Comparison of ENCODE assay signal across 24 cellular contexts in the genomic region with DNA sequence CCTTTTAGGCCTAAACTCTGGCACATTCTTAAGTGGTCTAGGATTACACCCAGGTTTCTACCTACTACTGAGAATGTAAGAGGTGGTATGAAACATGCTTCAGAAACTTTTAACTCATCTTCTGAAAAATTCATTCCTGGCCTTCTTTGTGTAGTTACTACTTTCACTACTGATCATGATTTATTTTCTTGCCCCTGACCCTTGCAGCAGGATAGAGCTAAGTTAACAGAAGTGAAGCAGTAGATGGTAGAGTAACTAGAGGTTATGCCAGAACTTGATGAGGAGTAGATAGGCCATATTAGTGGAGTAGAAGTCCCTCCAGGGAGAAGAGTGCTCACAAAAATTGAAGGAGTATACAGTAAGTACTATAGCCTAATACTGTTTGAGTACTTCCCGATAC.
"Had no signal": no experiment of that assay in that cellular context is flagged by ENCODE, and none has a peak within 500 bp of the region (broad histone marks: within the 10 kb centered on the region; RNA-seq: fewer than 3 reads in every experiment).

No MANE protein-coding gene starts in this region.

- H3K4me3 ChIP-seq: left lung, lower lobe of right lung, pancreas, prostate gland, skin epidermis, tibial nerve, vagina had no signal

- H3K27ac ChIP-seq: left lung, lower lobe of right lung, pancreas, prostate gland, skin epidermis, tibial nerve, vagina had no signal

- FAIRE-seq: kidney, pancreas had no signal

- DNase-seq: immature natural killer cell; kidney; left colon; left lung; lower lobe of right lung; mammary epithelial cell; mesenchymal stem cell; naive thymus-derived CD8-positive, alpha-beta T cell; pancreas; retina; stimulated activated CD4-positive, alpha-beta T cell treated with anti-CD3 and anti-CD28 coated beads, Interleukin-12 subunit alpha, Interleukin-12 subunit beta, amount 100 ng/mL, for 4 hours; stimulated activated CD4-positive, alpha-beta T cell treated with anti-CD3 and anti-CD28 coated beads, Interleukin-15, amount 100 ng/mL, for 24 hours; stimulated activated CD4-positive, alpha-beta T cell treated with anti-CD3 and anti-CD28 coated beads, Interleukin-2, amount 100 ng/mL, for 24 hours; stimulated activated CD4-positive, alpha-beta T cell treated with anti-CD3 and anti-CD28 coated beads, Interleukin-4, amount 100 ng/mL, for 4 hours; stimulated activated CD8-positive, alpha-beta memory T cell treated with anti-CD3 and anti-CD28 coated beads, Interleukin-4, amount 100 ng/mL, for 48 hours; stimulated activated naive CD4-positive, alpha-beta T cell treated with Interleukin-2 at 50 U/mL for 16 hours; stimulated activated naive CD8-positive, alpha-beta T cell treated with anti-CD3 and anti-CD28 coated beads, Interleukin-15, amount 100 ng/mL, for 72 hours; substantia nigra had no signal

- H3K9me3 ChIP-seq: lower lobe of right lung, pancreas, prostate gland, vagina had no signal

- H3K4me1 ChIP-seq: left lung, lower lobe of right lung, pancreas, prostate gland, vagina had no signal

- H3K36me3 ChIP-seq: left lung, lower lobe of right lung, pancreas, prostate gland, vagina had no signal

- ATAC-seq: left colon; left lung; lower lobe of right lung; naive thymus-derived CD8-positive, alpha-beta T cell; right cardiac atrium; stimulated activated memory B cell treated with anti-CD40 and anti-IgM and Interleukin-4, amounts not matched to agents 10 μg/mL and 1 μg/mL and 100 μg/mL, for 72 hours; stimulated activated naive CD8-positive, alpha-beta T cell treated with anti-CD3 and anti-CD28 coated beads, Interleukin-15, amount 100 ng/mL, for 72 hours had no signal

- H3K27me3 ChIP-seq: left lung, pancreas, tibial nerve, vagina had no signal
